ENCODE assay signal across 20 cellular contexts in the genomic region with DNA sequence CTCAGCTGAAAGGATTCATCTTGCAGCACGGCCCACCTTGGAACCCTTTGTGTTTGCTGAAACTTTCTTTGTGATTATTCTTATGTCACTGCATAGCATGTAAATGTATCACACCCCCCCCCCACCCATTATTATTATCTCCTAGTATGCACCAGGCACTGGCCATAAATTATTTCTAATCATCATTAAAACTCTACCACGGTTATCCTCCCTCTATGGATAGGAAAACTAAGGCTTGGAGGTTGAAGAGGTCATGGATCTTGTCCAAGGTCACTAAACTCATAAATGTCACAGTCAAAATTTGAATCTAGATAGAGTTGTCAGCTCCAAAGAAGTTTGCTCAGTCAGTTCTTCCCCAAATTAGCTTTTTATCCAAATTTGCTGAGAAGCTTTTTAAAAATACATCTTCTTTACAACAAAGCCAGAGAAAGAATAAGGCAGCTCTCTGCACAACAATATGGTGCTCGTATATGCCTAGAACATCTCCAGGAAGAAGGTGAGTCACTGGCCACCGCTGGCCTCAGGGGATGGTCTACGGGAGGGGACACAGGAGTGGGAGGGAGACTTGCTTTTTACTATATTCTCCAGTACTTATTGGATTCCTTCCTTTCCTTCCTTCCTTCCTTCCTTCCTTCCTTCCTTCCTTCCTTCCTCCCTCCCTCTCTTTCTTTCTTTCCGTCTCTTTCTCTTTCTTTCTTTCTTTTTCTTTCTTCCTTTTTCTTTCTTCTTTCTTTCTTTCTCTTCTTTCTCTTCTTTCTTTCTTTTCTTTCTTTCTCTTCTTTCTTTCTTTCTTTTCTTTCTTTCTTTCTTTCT.
"Had no signal": no experiment of that assay in that cellular context is flagged by ENCODE, and none has a peak within 500 bp of the region (broad histone marks: within the 10 kb centered on the region; RNA-seq: fewer than 3 reads in every experiment).

No MANE protein-coding gene starts in this region.

- DNase-seq: activated CD4-positive, alpha-beta T cell treated with anti-CD3 and anti-CD28 coated beads for 1 hour; activated CD8-positive, alpha-beta memory T cell treated with anti-CD3 and anti-CD28 coated beads for 24 hours; activated gamma-delta T cell treated with Interleukin-2 at 50 U/mL for 16 hours; immature natural killer cell; left ventricle myocardium superior; natural killer cell; stimulated activated CD4-positive, alpha-beta T cell treated with anti-CD3 and anti-CD28 coated beads, Interleukin-4, amount 100 ng/mL, for 1 hour; stimulated activated naive CD8-positive, alpha-beta T cell treated with anti-CD3 and anti-CD28 coated beads, Interleukin-15, amount 100 ng/mL, for 72 hours; T-helper 1 cell; transverse colon had no signal

- H3K27ac ChIP-seq: adrenal gland, gastroesophageal sphincter, neutrophil, pancreas, suprapubic skin, transverse colon, VCaP had no signal

- H3K4me3 Mint-ChIP-seq: immature natural killer cell; natural killer cell; stimulated activated naive CD8-positive, alpha-beta T cell treated with anti-CD3 and anti-CD28 coated beads, Interleukin-15, amount 100 ng/mL, for 72 hours had no signal

- H3K4me1 Mint-ChIP-seq: immature natural killer cell; natural killer cell; stimulated activated naive CD8-positive, alpha-beta T cell treated with anti-CD3 and anti-CD28 coated beads, Interleukin-15, amount 100 ng/mL, for 72 hours had no signal

- H3K9me3 ChIP-seq: adrenal gland, gastroesophageal sphincter, neutrophil, pancreas, suprapubic skin, transverse colon had no signal

- H3K27me3 ChIP-seq: adrenal gland, gastroesophageal sphincter, neutrophil, pancreas, transverse colon had no signal

- H3K27ac Mint-ChIP-seq: activated naive CD4-positive, alpha-beta T cell treated with anti-CD3 and anti-CD28 coated beads, Interleukin-2, amount 50 U/mL, for 72 hours; immature natural killer cell; natural killer cell; stimulated activated naive CD8-positive, alpha-beta T cell treated with anti-CD3 and anti-CD28 coated beads, Interleukin-15, amount 100 ng/mL, for 72 hours had no signal

- H3K4me3 ChIP-seq: adrenal gland, gastroesophageal sphincter, pancreas, smooth muscle cell, suprapubic skin, transverse colon had no signal

- ATAC-seq: activated naive CD4-positive, alpha-beta T cell treated with anti-CD3 and anti-CD28 coated beads, Interleukin-2, amount 50 U/mL, for 72 hours; esophagus mucosa; gastroesophageal sphincter; left ventricle myocardium superior; natural killer cell; sciatic nerve; stimulated activated naive CD8-positive, alpha-beta T cell treated with anti-CD3 and anti-CD28 coated beads, Interleukin-15, amount 100 ng/mL, for 72 hours had no signal

- H3K36me3 ChIP-seq: adrenal gland, gastroesophageal sphincter, neutrophil, pancreas, suprapubic skin, transverse colon had no signal

- H3K9me3 Mint-ChIP-seq: activated naive CD4-positive, alpha-beta T cell treated with anti-CD3 and anti-CD28 coated beads, Interleukin-2, amount 50 U/mL, for 72 hours; immature natural killer cell; natural killer cell; stimulated activated naive CD8-positive, alpha-beta T cell treated with anti-CD3 and anti-CD28 coated beads, Interleukin-15, amount 100 ng/mL, for 72 hours had no signal

- H3K4me1 ChIP-seq: adrenal gland, pancreas, suprapubic skin, transverse colon had no signal

- H3K27me3 Mint-ChIP-seq: stimulated activated naive CD8-positive, alpha-beta T cell treated with anti-CD3 and anti-CD28 coated beads, Interleukin-15, amount 100 ng/mL, for 72 hours had no signal

- H3K36me3 Mint-ChIP-seq: activated naive CD4-positive, alpha-beta T cell treated with anti-CD3 and anti-CD28 coated beads, Interleukin-2, amount 50 U/mL, for 72 hours; immature natural killer cell; natural killer cell had no signal
